In the genomic region with DNA sequence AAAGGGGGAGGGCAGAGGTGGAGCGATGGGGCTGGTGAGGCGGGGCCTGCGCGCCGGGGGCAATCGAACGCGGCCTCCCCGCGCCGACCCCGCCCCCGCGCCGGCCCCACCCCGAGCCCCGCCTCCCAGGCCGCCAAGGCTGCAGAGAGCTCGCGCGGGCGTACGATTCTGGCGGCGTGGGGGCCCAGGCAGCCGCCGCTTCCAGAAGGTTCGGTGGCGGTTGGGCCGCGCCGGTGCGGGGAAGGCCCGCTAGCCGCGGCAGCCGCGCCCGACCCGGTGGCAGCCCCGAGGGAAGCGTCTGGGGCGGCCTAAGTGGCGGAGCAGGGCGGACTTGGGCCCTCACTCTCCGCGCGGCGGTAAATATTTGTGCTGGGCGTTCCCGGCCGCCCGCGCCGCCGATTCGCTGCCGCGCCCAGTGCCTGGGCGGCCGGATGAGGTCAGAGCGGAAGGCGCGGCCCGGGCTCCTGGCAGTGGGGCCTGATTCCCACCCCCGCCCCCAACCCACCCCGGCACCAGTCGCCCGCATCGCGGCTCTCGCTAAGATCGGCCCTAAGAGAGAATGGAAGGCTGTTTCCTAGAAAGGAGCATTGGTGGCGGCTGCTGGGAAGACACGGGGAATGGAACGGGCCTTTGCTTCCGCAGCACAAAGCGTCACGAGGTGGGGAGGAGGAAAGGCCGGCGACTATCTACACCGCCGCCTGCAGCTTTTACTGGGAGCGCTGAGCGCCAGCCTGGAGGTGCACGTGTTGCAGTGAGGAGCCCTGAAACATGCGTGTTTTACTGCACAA, we compare ENCODE assay signal across 1 cellular context.
TF ChIP-seq lines count a peak whose summit lies in the region.

A gene with protein sequence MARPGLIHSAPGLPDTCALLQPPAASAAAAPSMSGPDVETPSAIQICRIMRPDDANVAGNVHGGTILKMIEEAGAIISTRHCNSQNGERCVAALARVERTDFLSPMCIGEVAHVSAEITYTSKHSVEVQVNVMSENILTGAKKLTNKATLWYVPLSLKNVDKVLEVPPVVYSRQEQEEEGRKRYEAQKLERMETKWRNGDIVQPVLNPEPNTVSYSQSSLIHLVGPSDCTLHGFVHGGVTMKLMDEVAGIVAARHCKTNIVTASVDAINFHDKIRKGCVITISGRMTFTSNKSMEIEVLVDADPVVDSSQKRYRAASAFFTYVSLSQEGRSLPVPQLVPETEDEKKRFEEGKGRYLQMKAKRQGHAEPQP (minus strand): TSS at position 368 of the 788 bp plus-strand sequence. CDS start 368 bp downstream, outside the sequence.

TF ChIP-seq in GM12878, 131 proteins besides CTCF, POLR2A, EP300 and RAD21 (continued from another document and continues in another):
- no peak for TF ChIP-seq IRF3 (IDR thresholded peaks at IDR 0.05)
- no peak for TF ChIP-seq FOXM1 (IDR thresholded peaks at IDR 0.05; ENCODE audit: low read depth, low read length)
- no peak for TF ChIP-seq PRDM15 (CRISPR knock-in tag; IDR thresholded peaks at IDR 0.05)
- no peak for TF ChIP-seq KLF5 (IDR thresholded peaks at IDR 0.05; ENCODE audit: partially characterized antibody)
- TF ChIP-seq NRF1 (conservative IDR thresholded peaks at IDR 0.05; ENCODE audit: low read depth, low read length), result no peak
- TF ChIP-seq, protein P1, sequence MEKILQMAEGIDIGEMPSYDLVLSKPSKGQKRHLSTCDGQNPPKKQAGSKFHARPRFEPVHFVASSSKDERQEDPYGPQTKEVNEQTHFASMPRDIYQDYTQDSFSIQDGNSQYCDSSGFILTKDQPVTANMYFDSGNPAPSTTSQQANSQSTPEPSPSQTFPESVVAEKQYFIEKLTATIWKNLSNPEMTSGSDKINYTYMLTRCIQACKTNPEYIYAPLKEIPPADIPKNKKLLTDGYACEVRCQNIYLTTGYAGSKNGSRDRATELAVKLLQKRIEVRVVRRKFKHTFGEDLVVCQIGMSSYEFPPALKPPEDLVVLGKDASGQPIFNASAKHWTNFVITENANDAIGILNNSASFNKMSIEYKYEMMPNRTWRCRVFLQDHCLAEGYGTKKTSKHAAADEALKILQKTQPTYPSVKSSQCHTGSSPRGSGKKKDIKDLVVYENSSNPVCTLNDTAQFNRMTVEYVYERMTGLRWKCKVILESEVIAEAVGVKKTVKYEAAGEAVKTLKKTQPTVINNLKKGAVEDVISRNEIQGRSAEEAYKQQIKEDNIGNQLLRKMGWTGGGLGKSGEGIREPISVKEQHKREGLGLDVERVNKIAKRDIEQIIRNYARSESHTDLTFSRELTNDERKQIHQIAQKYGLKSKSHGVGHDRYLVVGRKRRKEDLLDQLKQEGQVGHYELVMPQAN (conservative IDR thresholded peaks at IDR 0.05), result peak; percentile 93
- TF ChIP-seq NFXL1 (IDR thresholded peaks at IDR 0.05; ENCODE audit: borderline replicate concordance), result no peak
- no peak for TF ChIP-seq E4F1 (IDR thresholded peaks at IDR 0.05; ENCODE audit: borderline replicate concordance, partially characterized antibody)
- TF ChIP-seq SREBF1 (IDR thresholded peaks at IDR 0.05; ENCODE audit: low read length), result no peak
- no peak for TF ChIP-seq BCL11A (IDR thresholded peaks at IDR 0.05; ENCODE audit: low read depth, low read length)
- no peak for TF ChIP-seq IRF4 (IDR thresholded peaks at IDR 0.05; ENCODE audit: low read depth, low read length)
- peak in 1 of 2 experiments; percentile 65; a peak in 2 of 3 replicates for TF ChIP-seq EGR1 (IDR thresholded peaks at IDR 0.05; ENCODE audit: borderline replicate concordance in 1 of 2, low read depth in 2 of 2, low read length in 2 of 2)
- TF ChIP-seq GATAD2B (conservative IDR thresholded peaks at IDR 0.05; ENCODE audit: low read depth), result 0 out of 2 replicates have a peak, but pooled peaks have one; percentile 69
- TF ChIP-seq BCLAF1 (IDR thresholded peaks at IDR 0.05), result no peak
- peak in 1 of 2 experiments; percentile 19; a peak in 1 of 4 replicates for TF ChIP-seq IKZF2 (IDR thresholded peaks at IDR 0.05)
- peak; percentile 60 to 83; a peak in 3 of 4 replicates for TF ChIP-seq BHLHE40 (IDR thresholded peaks at IDR 0.05; ENCODE audit: borderline replicate concordance in 1 of 2, low read depth in 2 of 2, low read length in 1 of 2)
- TF ChIP-seq, protein P2, sequence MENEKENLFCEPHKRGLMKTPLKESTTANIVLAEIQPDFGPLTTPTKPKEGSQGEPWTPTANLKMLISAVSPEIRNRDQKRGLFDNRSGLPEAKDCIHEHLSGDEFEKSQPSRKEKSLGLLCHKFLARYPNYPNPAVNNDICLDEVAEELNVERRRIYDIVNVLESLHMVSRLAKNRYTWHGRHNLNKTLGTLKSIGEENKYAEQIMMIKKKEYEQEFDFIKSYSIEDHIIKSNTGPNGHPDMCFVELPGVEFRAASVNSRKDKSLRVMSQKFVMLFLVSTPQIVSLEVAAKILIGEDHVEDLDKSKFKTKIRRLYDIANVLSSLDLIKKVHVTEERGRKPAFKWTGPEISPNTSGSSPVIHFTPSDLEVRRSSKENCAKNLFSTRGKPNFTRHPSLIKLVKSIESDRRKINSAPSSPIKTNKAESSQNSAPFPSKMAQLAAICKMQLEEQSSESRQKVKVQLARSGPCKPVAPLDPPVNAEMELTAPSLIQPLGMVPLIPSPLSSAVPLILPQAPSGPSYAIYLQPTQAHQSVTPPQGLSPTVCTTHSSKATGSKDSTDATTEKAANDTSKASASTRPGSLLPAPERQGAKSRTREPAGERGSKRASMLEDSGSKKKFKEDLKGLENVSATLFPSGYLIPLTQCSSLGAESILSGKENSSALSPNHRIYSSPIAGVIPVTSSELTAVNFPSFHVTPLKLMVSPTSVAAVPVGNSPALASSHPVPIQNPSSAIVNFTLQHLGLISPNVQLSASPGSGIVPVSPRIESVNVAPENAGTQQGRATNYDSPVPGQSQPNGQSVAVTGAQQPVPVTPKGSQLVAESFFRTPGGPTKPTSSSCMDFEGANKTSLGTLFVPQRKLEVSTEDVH (IDR thresholded peaks at IDR 0.05; ENCODE audit: low read depth, partially characterized antibody), result no peak
- TF ChIP-seq, protein P3, sequence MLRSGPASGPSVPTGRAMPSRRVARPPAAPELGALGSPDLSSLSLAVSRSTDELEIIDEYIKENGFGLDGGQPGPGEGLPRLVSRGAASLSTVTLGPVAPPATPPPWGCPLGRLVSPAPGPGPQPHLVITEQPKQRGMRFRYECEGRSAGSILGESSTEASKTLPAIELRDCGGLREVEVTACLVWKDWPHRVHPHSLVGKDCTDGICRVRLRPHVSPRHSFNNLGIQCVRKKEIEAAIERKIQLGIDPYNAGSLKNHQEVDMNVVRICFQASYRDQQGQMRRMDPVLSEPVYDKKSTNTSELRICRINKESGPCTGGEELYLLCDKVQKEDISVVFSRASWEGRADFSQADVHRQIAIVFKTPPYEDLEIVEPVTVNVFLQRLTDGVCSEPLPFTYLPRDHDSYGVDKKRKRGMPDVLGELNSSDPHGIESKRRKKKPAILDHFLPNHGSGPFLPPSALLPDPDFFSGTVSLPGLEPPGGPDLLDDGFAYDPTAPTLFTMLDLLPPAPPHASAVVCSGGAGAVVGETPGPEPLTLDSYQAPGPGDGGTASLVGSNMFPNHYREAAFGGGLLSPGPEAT (IDR thresholded peaks at IDR 0.05; ENCODE audit: low read depth), result peak; percentile 35; the same call in 1 of the 2 replicates
- no peak for TF ChIP-seq CBX5 (IDR thresholded peaks at IDR 0.05; ENCODE audit: low read depth)
- no peak; the same call in 1 of the 2 replicates for TF ChIP-seq NR2C1 (IDR thresholded peaks at IDR 0.05)
- TF ChIP-seq PAX5 (IDR thresholded peaks at IDR 0.05; ENCODE audit: borderline replicate concordance, low read depth, low read length), result no peak
- no peak for TF ChIP-seq ZNF384 (IDR thresholded peaks at IDR 0.05; ENCODE audit: borderline replicate concordance, low read depth, low read length)
- TF ChIP-seq, protein P4, sequence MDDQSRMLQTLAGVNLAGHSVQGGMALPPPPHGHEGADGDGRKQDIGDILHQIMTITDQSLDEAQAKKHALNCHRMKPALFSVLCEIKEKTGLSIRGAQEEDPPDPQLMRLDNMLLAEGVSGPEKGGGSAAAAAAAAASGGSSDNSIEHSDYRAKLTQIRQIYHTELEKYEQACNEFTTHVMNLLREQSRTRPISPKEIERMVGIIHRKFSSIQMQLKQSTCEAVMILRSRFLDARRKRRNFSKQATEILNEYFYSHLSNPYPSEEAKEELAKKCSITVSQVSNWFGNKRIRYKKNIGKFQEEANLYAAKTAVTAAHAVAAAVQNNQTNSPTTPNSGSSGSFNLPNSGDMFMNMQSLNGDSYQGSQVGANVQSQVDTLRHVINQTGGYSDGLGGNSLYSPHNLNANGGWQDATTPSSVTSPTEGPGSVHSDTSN (IDR thresholded peaks at IDR 0.05; ENCODE audit: insufficient replicate concordance, low read depth, low read length), result no peak
- TF ChIP-seq, protein P5, sequence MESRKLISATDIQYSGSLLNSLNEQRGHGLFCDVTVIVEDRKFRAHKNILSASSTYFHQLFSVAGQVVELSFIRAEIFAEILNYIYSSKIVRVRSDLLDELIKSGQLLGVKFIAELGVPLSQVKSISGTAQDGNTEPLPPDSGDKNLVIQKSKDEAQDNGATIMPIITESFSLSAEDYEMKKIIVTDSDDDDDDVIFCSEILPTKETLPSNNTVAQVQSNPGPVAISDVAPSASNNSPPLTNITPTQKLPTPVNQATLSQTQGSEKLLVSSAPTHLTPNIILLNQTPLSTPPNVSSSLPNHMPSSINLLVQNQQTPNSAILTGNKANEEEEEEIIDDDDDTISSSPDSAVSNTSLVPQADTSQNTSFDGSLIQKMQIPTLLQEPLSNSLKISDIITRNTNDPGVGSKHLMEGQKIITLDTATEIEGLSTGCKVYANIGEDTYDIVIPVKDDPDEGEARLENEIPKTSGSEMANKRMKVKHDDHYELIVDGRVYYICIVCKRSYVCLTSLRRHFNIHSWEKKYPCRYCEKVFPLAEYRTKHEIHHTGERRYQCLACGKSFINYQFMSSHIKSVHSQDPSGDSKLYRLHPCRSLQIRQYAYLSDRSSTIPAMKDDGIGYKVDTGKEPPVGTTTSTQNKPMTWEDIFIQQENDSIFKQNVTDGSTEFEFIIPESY (IDR thresholded peaks at IDR 0.05), result no peak
- TF ChIP-seq FOXK2 (IDR thresholded peaks at IDR 0.05), result no peak
